38 cellular contexts compared by ENCODE assay signal in genomic region chr10:118518095-118518494, GRCh38.
"Had no signal": no experiment of that assay in that cellular context is flagged by ENCODE, and none has a peak within 500 bp of the region (broad histone marks: within the 10 kb centered on the region; RNA-seq: fewer than 3 reads in every experiment).

No MANE protein-coding gene starts in this region.

- H3K36me3 Mint-ChIP-seq: activated naive CD4-positive, alpha-beta T cell treated with anti-CD3 and anti-CD28 coated beads, Interleukin-2, amount 10 ng/mL, durations not matched to agents 7 days and 5 days; activated naive CD4-positive, alpha-beta T cell treated with anti-CD3 and anti-CD28 coated beads, Interleukin-2, amount 50 U/mL, for 24 hours; activated naive CD4-positive, alpha-beta T cell treated with anti-CD3 and anti-CD28 coated beads, Interleukin-2, amount 50 U/mL, for 72 hours; activated naive CD8-positive, alpha-beta T cell treated with anti-CD3 and anti-CD28 coated beads for 36 hours; brain had no signal

- H3K4me1 Mint-ChIP-seq: activated naive CD4-positive, alpha-beta T cell treated with anti-CD3 and anti-CD28 coated beads, Interleukin-2, amount 50 U/mL, for 24 hours; activated naive CD8-positive, alpha-beta T cell treated with anti-CD3 and anti-CD28 coated beads for 36 hours; activated naive CD8-positive, alpha-beta T cell treated with anti-CD3 and anti-CD28 coated beads, Interleukin-2, amount 50 U/mL, for 24 hours; activated T-helper 17 cell treated with anti-CD3 and anti-CD28 coated beads, Interleukin-2, amount 50 U/mL, for 72 hours; brain; central memory CD8-positive, alpha-beta T cell had no signal

- H3K9me3 Mint-ChIP-seq: activated T-cell treated with anti-CD3 and anti-CD28 coated beads, Interleukin-2, amount 50 U/mL, for 72 hours; activated T-helper 1 cell treated with anti-CD3 and anti-CD28 coated beads, Interleukin-12 subunit alpha, Interleukin-12 subunit beta, Interleukin-2, Interleukin-4 antibody, amounts not matched to agents 30 ng/mL and 10 ng/mL and 1 ng/mL, durations not matched to agents 14 hours and 24 hours and 36 hours; activated T-helper 17 cell treated with anti-CD3 and anti-CD28 coated beads, Interleukin-2, amount 50 U/mL, for 72 hours; activated T-helper 2 cell treated with anti-CD3 and anti-CD28 coated beads, Interferon-gamma antibody, Interleukin-2, Interleukin-4, amounts not matched to agents 10 μg/mL and 5 μg/mL and 100 μg/mL, durations not matched to agents 14 hours and 24 hours and 36 hours; central memory CD8-positive, alpha-beta T cell had no signal

- H3K9me3 ChIP-seq: ascending aorta, body of pancreas had no signal

- H3K27me3 ChIP-seq: adrenal gland, ascending aorta, body of pancreas, brain microvascular endothelial cell, breast epithelium, cardiac muscle cell had no signal

- FAIRE-seq: astrocyte, colon had no signal

- H3K36me3 ChIP-seq: adrenal gland, ascending aorta, brain microvascular endothelial cell, breast epithelium, cardiac muscle cell had no signal

- H3K4me1 ChIP-seq: adrenal gland, ascending aorta, body of pancreas, breast epithelium had no signal

- ATAC-seq: activated naive CD4-positive, alpha-beta T cell treated with anti-CD3 and anti-CD28 coated beads, Interleukin-2, amount 50 U/mL, for 72 hours; activated naive CD8-positive, alpha-beta T cell treated with anti-CD3 and anti-CD28 coated beads, Interleukin-2, amount 50 U/mL, for 24 hours; activated T-cell treated with anti-CD3 and anti-CD28 coated beads, Interleukin-2, amount 50 U/mL, for 4 hours; activated T-cell treated with anti-CD3 and anti-CD28 coated beads, Interleukin-2, amount 50 U/mL, for 72 hours; activated T-helper 17 cell treated with anti-CD3 and anti-CD28 coated beads, Interleukin-2, amount 50 U/mL, for 72 hours; body of pancreas had no signal

- H3K27ac Mint-ChIP-seq: activated naive CD4-positive, alpha-beta T cell treated with anti-CD3 and anti-CD28 coated beads for 36 hours; activated naive CD4-positive, alpha-beta T cell treated with anti-CD3 and anti-CD28 coated beads, Interleukin-2, amount 10 ng/mL, durations not matched to agents 7 days and 5 days; activated naive CD4-positive, alpha-beta T cell treated with anti-CD3 and anti-CD28 coated beads, Interleukin-2, amount 50 U/mL, for 24 hours; activated naive CD4-positive, alpha-beta T cell treated with anti-CD3 and anti-CD28 coated beads, Interleukin-2, amount 50 U/mL, for 72 hours; activated naive CD8-positive, alpha-beta T cell; activated naive CD8-positive, alpha-beta T cell treated with anti-CD3 and anti-CD28 coated beads for 36 hours; activated naive CD8-positive, alpha-beta T cell treated with anti-CD3 and anti-CD28 coated beads, Interleukin-2, amount 10 ng/mL, durations not matched to agents 7 days and 5 days; activated naive CD8-positive, alpha-beta T cell treated with anti-CD3 and anti-CD28 coated beads, Interleukin-2, amount 50 U/mL, for 24 hours; activated T-cell treated with anti-CD3 and anti-CD28 coated beads, Interleukin-2, amount 50 U/mL, for 72 hours; activated T-helper 1 cell treated with anti-CD3 and anti-CD28 coated beads, Interleukin-12 subunit alpha, Interleukin-12 subunit beta, Interleukin-2, Interleukin-4 antibody, amounts not matched to agents 30 ng/mL and 10 ng/mL and 1 ng/mL, durations not matched to agents 14 hours and 24 hours and 36 hours; activated T-helper 17 cell treated with anti-CD3 and anti-CD28 coated beads, Interleukin-2, amount 50 U/mL, for 72 hours; activated T-helper 2 cell treated with anti-CD3 and anti-CD28 coated beads, Interferon-gamma antibody, Interleukin-2, Interleukin-4, amounts not matched to agents 10 μg/mL and 5 μg/mL and 100 μg/mL, durations not matched to agents 14 hours and 24 hours and 36 hours; brain had no signal

- H3K4me3 ChIP-seq: adrenal gland, ascending aorta, body of pancreas, breast epithelium, cardiac muscle cell had no signal

- H3K27ac ChIP-seq: adrenal gland, ascending aorta, body of pancreas, brain microvascular endothelial cell, breast epithelium, cardiac muscle cell had no signal

- H3K4me3 Mint-ChIP-seq: activated naive CD4-positive, alpha-beta T cell treated with anti-CD3 and anti-CD28 coated beads for 36 hours; activated naive CD4-positive, alpha-beta T cell treated with anti-CD3 and anti-CD28 coated beads, Interleukin-2, amount 10 ng/mL, durations not matched to agents 7 days and 5 days; activated naive CD4-positive, alpha-beta T cell treated with anti-CD3 and anti-CD28 coated beads, Interleukin-2, amount 50 U/mL, for 24 hours; activated naive CD8-positive, alpha-beta T cell; activated naive CD8-positive, alpha-beta T cell treated with anti-CD3 and anti-CD28 coated beads for 36 hours; activated naive CD8-positive, alpha-beta T cell treated with anti-CD3 and anti-CD28 coated beads, Interleukin-2, amount 10 ng/mL, durations not matched to agents 7 days and 5 days; activated naive CD8-positive, alpha-beta T cell treated with anti-CD3 and anti-CD28 coated beads, Interleukin-2, amount 50 U/mL, for 24 hours; activated T-cell treated with anti-CD3 and anti-CD28 coated beads, Interleukin-2, amount 50 U/mL, for 4 hours; activated T-cell treated with anti-CD3 and anti-CD28 coated beads, Interleukin-2, amount 50 U/mL, for 72 hours; activated T-helper 1 cell treated with anti-CD3 and anti-CD28 coated beads, Interleukin-12 subunit alpha, Interleukin-12 subunit beta, Interleukin-2, Interleukin-4 antibody, amounts not matched to agents 30 ng/mL and 10 ng/mL and 1 ng/mL, durations not matched to agents 14 hours and 24 hours and 36 hours; activated T-helper 17 cell treated with anti-CD3 and anti-CD28 coated beads, Interleukin-2, amount 50 U/mL, for 72 hours; brain; central memory CD8-positive, alpha-beta T cell had no signal

- DNase-seq: activated effector memory CD4-positive, alpha-beta T cell treated with anti-CD3 and anti-CD28 coated beads, Interleukin-2, amount 50 U/mL, for 16 hours; activated effector memory CD4-positive, alpha-beta T cell treated with Interleukin-2 at 50 U/mL for 16 hours; activated gamma-delta T cell; activated gamma-delta T cell treated with Interleukin-2 at 50 U/mL for 16 hours; activated naive CD4-positive, alpha-beta T cell; activated naive CD4-positive, alpha-beta T cell treated with anti-CD3 and anti-CD28 coated beads for 36 hours; activated naive CD4-positive, alpha-beta T cell treated with anti-CD3 and anti-CD28 coated beads, Interleukin-2, amount 10 ng/mL, durations not matched to agents 7 days and 5 days; activated naive CD4-positive, alpha-beta T cell treated with anti-CD3 and anti-CD28 coated beads, Interleukin-2, amount 50 U/mL, for 16 hours; activated naive CD4-positive, alpha-beta T cell treated with Interleukin-2 at 50 U/mL for 16 hours; activated naive CD8-positive, alpha-beta T cell treated with anti-CD3 and anti-CD28 coated beads for 36 hours; activated naive CD8-positive, alpha-beta T cell treated with anti-CD3 and anti-CD28 coated beads, Interleukin-2, amount 10 ng/mL, durations not matched to agents 7 days and 5 days; activated naive CD8-positive, alpha-beta T cell treated with anti-CD3 and anti-CD28 coated beads, Interleukin-2, amount 50 U/mL, for 24 hours; activated T-cell treated with anti-CD3 and anti-CD28 coated beads, Interleukin-2, amount 50 U/mL, for 4 hours; activated T-cell treated with anti-CD3 and anti-CD28 coated beads, Interleukin-2, amount 50 U/mL, for 48 hours; activated T-cell treated with anti-CD3 and anti-CD28 coated beads, Interleukin-2, amount 50 U/mL, for 72 hours; adrenal gland; amniotic stem cell; amygdala; anterior cingulate cortex; aorta; body of pancreas; brain microvascular endothelial cell; caudate nucleus; central memory CD4-positive, alpha-beta T cell; cerebellar nuclear complex had no signal
